ENCODE assay signal across 13 cellular contexts in genomic region chr21:32364387-32364786, GRCh38. TPM values are rescaled to one million over a fixed set of nuclear protein-coding genes. Genes with fewer than 3 reads are reported as not detected.
DNase-seq lines count a peak whose midpoint lies in the region; ATAC-seq and TF ChIP-seq lines count a peak whose summit lies in the region.
"Had no signal": no experiment of that assay in that cellular context is flagged by ENCODE, and none has a peak within 500 bp of the region (broad histone marks: within the 10 kb centered on the region; RNA-seq: fewer than 3 reads in every experiment).

No MANE protein-coding gene starts in this region.

- no peaks in the 10 kb centered on the region for H3K27me3 Mint-ChIP-seq in WTC11 (ENCODE audit: low read depth)
- H3K27me3 Mint-ChIP-seq: activated CD4-positive, alpha-beta memory T cell treated with anti-CD3 and anti-CD28 coated beads, Interleukin-2, amount 10 ng/mL, durations not matched to agents 7 days and 5 days had no signal

- H3K4me1 ChIP-seq in BLaER1 (peaks cover 24% of the 10 kb centered on the region), gastroesophageal sphincter (peaks cover 0 to 25% (median 0%) of the 10 kb centered on the region in 3 donors)

- TF ChIP-seq EP300 in gastroesophageal sphincter (IDR thresholded peaks at IDR 0.05), result no peak

- H4K20me1 ChIP-seq in BLaER1, result no peaks in the 10 kb centered on the region

- H3K4me3 ChIP-seq in BLaER1 (peak overlapping the region; percentile 28; the same call in 1 of the 2 replicates), gastroesophageal sphincter (no peak overlapping the region)
- H3K4me3 ChIP-seq: ovary had no signal

- H3K4me1 Mint-ChIP-seq in WTC11, result no peaks in the 10 kb centered on the region
- H3K4me1 Mint-ChIP-seq: activated CD4-positive, alpha-beta memory T cell treated with anti-CD3 and anti-CD28 coated beads, Interleukin-2, amount 10 ng/mL, durations not matched to agents 7 days and 5 days had no signal

- H3K4me2 ChIP-seq in BLaER1, result peak overlapping the region; percentile 76

- peaks cover 99% of the 10 kb centered on the region for H3K36me3 ChIP-seq in BLaER1
- H3K36me3 ChIP-seq in gastroesophageal sphincter, result peaks cover 0 to 100% of the 10 kb centered on the region in 2 donors
- H3K36me3 ChIP-seq: ovary had no signal

- H3K27ac Mint-ChIP-seq in WTC11, result peak overlapping the region; percentile 47; the same call in 1 of the 2 replicates
- H3K27ac Mint-ChIP-seq: activated CD4-positive, alpha-beta memory T cell treated with anti-CD3 and anti-CD28 coated beads, Interleukin-2, amount 10 ng/mL, durations not matched to agents 7 days and 5 days had no signal

- no peaks in the 10 kb centered on the region for H3K9me3 Mint-ChIP-seq in WTC11
- H3K9me3 Mint-ChIP-seq: activated CD4-positive, alpha-beta memory T cell treated with anti-CD3 and anti-CD28 coated beads, Interleukin-2, amount 10 ng/mL, durations not matched to agents 7 days and 5 days had no signal

- CTCF ChIA-PET in WTC11 (lab: Charles Lee), result interaction anchor here (1.3 kb wide), 1 partner anchor 237 kb away, joined by 9 read pairs; no protein-coding TSS in a partner anchor

- peak overlapping the region; percentile 62 for H3K9ac ChIP-seq in BLaER1

- 40 to 65% methylated on average over 2 to 4 of the region's 7 CpGs for WGBS in gastroesophageal sphincter (ENCODE audit: low coverage in 1 of 2), 2 donors

- H3K27me3 ChIP-seq in BLaER1 (no peaks in the 10 kb centered on the region), gastroesophageal sphincter (no peaks in the 10 kb centered on the region)
- H3K27me3 ChIP-seq: ovary had no signal

- H3K9me3 ChIP-seq in BLaER1 (no peaks in the 10 kb centered on the region), gastroesophageal sphincter (no peaks in the 10 kb centered on the region)
- H3K9me3 ChIP-seq: ovary had no signal

- DNase-seq in WTC11 (ENCODE audit: low spot score) (no peak), pons (ENCODE audit: low spot score) (peak; percentile 65), NCI-H1048 (lab: John Stamatoyannopoulos, UW) (no peak), NCI-H1092 (lab: John Stamatoyannopoulos, UW) (no peak), erythroblast (lab: John Stamatoyannopoulos, UW) (no peak)
- DNase-seq: activated CD4-positive, alpha-beta memory T cell treated with anti-CD3 and anti-CD28 coated beads, Interleukin-2, amount 10 ng/mL, durations not matched to agents 7 days and 5 days; NCI-H146; ovary; stimulated activated CD4-positive, alpha-beta T cell treated with anti-CD3 and anti-CD28 coated beads, Interleukin-4, amount 100 ng/mL, for 4 hours had no signal

- peak overlapping the region; percentile 71 for H3K27ac ChIP-seq in BLaER1
- H3K27ac ChIP-seq in gastroesophageal sphincter, result peak overlapping the region in 3 of 4 donors; percentile 28 to 59 (median 53)
- H3K27ac ChIP-seq: ovary had no signal

- no peak for ATAC-seq in WTC11
- peak; percentile 68 for ATAC-seq in gastroesophageal sphincter
- ATAC-seq in GM21447 (IDR thresholded peaks at IDR 0.05; ENCODE audit: unreplicated experiment), result no peak

- peaks cover 88% of the 10 kb centered on the region for H3K36me3 Mint-ChIP-seq in WTC11

- no peak for TF ChIP-seq POLR2A in gastroesophageal sphincter (IDR thresholded peaks at IDR 0.05)
- TF ChIP-seq POLR2A in erythroblast (IDR thresholded peaks at IDR 0.05; ENCODE audit: low read length), result no peak

- TF ChIP-seq CTCF in WTC11 (IDR thresholded peaks at IDR 0.05) (no peak), gastroesophageal sphincter (IDR thresholded peaks at IDR 0.05) (no peak)

- no peak overlapping the region for H3K4me3 Mint-ChIP-seq in WTC11
- H3K4me3 Mint-ChIP-seq: activated CD4-positive, alpha-beta memory T cell treated with anti-CD3 and anti-CD28 coated beads, Interleukin-2, amount 10 ng/mL, durations not matched to agents 7 days and 5 days had no signal

- POLR2A ChIA-PET in WTC11 (lab: Charles Lee), result no interaction called here

TF ChIP-seq in WTC11, 78 proteins besides CTCF, POLR2A, EP300 and RAD21:
- TF ChIP-seq GRHL2 (CRISPR knock-in tag; IDR thresholded peaks at IDR 0.05; ENCODE audit: insufficient replicate concordance, severe bottlenecking), result no peak
- TF ChIP-seq ZNF232 (CRISPR knock-in tag; IDR thresholded peaks at IDR 0.05), result no peak
- no peak for TF ChIP-seq MAX (CRISPR knock-in tag; IDR thresholded peaks at IDR 0.05)
- no peak for TF ChIP-seq FOXP4 (CRISPR knock-in tag; IDR thresholded peaks at IDR 0.05)
- no peak for TF ChIP-seq ETV6 (CRISPR knock-in tag; IDR thresholded peaks at IDR 0.05)
- TF ChIP-seq ZNF317 (CRISPR knock-in tag; IDR thresholded peaks at IDR 0.05; ENCODE audit: borderline replicate concordance, low read depth), result no peak
- no peak for TF ChIP-seq NR3C1 (CRISPR knock-in tag; conservative IDR thresholded peaks at IDR 0.05; ENCODE audit: low read depth)
- no peak for TF ChIP-seq ZNF121 (CRISPR knock-in tag; IDR thresholded peaks at IDR 0.05)
- no peak for TF ChIP-seq ATF2 (CRISPR knock-in tag; IDR thresholded peaks at IDR 0.05; ENCODE audit: borderline replicate concordance, low read depth)
- no peak for TF ChIP-seq TEAD4 (CRISPR knock-in tag; IDR thresholded peaks at IDR 0.05)
- no peak for TF ChIP-seq ZNF671 (CRISPR knock-in tag; IDR thresholded peaks at IDR 0.05)
- TF ChIP-seq ZNF425 (CRISPR knock-in tag; conservative IDR thresholded peaks at IDR 0.05), result no peak
- TF ChIP-seq TP53 (CRISPR knock-in tag; IDR thresholded peaks at IDR 0.05), result no peak

RNA-seq across cellular contexts. Expression of gene URB1, which starts 28.4 kb away (rescaled TPM):
- total RNA-seq in WTC11 (2021) (28.0 to 38.7 TPM (median 29.5 TPM) in 3 replicates), gastroesophageal sphincter (10 to 100 TPM; 18.3 to 26.9 (median 20.7) TPM)

RNA-seq across cellular contexts. Expression of gene EVA1C, which starts 48.1 kb away (rescaled TPM):
- total RNA-seq in WTC11 (2021), result 2.3 to 3.6 TPM (median 3.1 TPM) in 3 replicates
- total RNA-seq in gastroesophageal sphincter, result 10 to 100 TPM; 43.1 to 71.4 (median 51.1) TPM
- total RNA-seq: astrocyte had no signal
